ENCODE assay signal across 1 cellular context in genomic region chr17:76671912-76672262, GRCh38.
TF ChIP-seq lines count a peak whose summit lies in the region.

No MANE protein-coding gene starts in this region.

TF ChIP-seq in GM23338, 12 proteins besides CTCF, POLR2A, EP300 and RAD21 (continued from another document):
- TF ChIP-seq ZNF462 (CRISPR knock-in tag; IDR thresholded peaks at IDR 0.05) (no peak), POLR2AphosphoS5 (IDR thresholded peaks at IDR 0.05; ENCODE audit: low read depth) (peak; percentile 62; the same call in 1 of the 2 replicates), ZNF114 (CRISPR knock-in tag; IDR thresholded peaks at IDR 0.05) (no peak)
TF ChIP-seq in GM23338: peak in this region for 2.
